1 cellular context compared by ENCODE assay signal in genomic region chr6:34285571-34285970, GRCh38.
TF ChIP-seq lines count a peak whose summit lies in the region.

No MANE protein-coding gene starts in this region.

TF ChIP-seq in GM23338, 12 proteins besides CTCF, POLR2A, EP300 and RAD21 (continued from another document):
- TF ChIP-seq ZNF331 (CRISPR knock-in tag; IDR thresholded peaks at IDR 0.05; ENCODE audit: low read depth) (no peak), POLR2AphosphoS5 (IDR thresholded peaks at IDR 0.05; ENCODE audit: low read depth) (no peak), REST (IDR thresholded peaks at IDR 0.05; ENCODE audit: unreplicated experiment) (no peak), JUNB (IDR thresholded peaks at IDR 0.05; ENCODE audit: unreplicated experiment) (no peak)
